In the genomic region with DNA sequence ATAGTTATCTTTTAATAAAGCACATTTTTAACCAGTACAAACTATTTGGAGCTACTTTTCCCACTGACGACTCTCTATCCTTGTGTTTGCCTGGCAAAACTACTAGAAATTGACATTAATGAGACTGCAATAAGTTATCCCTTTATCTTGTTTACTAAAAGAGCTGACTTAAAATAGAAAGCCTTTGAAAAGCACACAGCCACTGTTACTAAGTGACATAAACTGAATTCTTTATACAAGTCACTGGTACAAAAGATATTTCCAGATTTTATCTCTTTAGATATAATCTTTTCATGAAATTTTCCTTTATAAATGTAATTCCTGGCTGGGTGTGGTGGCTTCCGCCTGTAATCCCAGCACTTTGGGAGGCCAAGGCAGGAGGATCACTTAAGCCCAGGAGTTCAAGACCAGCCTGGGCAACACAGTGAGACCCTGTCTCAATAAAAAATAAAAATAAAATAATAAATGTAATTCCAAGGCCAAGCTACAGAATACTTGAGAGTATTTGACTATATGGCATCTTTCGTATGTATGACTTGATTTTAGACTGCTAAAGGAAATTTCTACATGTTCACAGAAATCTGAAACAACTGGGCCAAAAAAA, we compare ENCODE assay signal across 13 cellular contexts. TPM values are rescaled to one million over a fixed set of nuclear protein-coding genes. Genes with fewer than 3 reads are reported as not detected.
DNase-seq lines count a peak whose midpoint lies in the region; ATAC-seq and TF ChIP-seq lines count a peak whose summit lies in the region.
"Had no signal": no experiment of that assay in that cellular context is flagged by ENCODE, and none has a peak within 500 bp of the region (broad histone marks: within the 10 kb centered on the region; RNA-seq: fewer than 3 reads in every experiment).

No MANE protein-coding gene starts in this region.

- H3K27ac Mint-ChIP-seq in activated CD8-positive, alpha-beta T cell treated with anti-CD3 and anti-CD28 coated beads for 36 hours = peak overlapping the region; percentile 80
- no peak overlapping the region for H3K27ac Mint-ChIP-seq in activated CD8-positive, alpha-beta T cell treated with anti-CD3 and anti-CD28 coated beads, Interleukin-2, amount 10 ng/mL, durations not matched to agents 7 days and 5 days
- peak overlapping the region; percentile 54 for H3K27ac Mint-ChIP-seq in central memory CD8-positive, alpha-beta T cell (ENCODE audit: low read depth)
- H3K27ac Mint-ChIP-seq: activated naive CD8-positive, alpha-beta T cell treated with anti-CD3 and anti-CD28 coated beads, Interleukin-2, amount 10 ng/mL, durations not matched to agents 7 days and 5 days had no signal

- in situ Hi-C loops in GM13976 (cut with MboI; ENCODE audit: low sequenced_read_pairs, unreplicated experiment) = no loop called here

- no peak overlapping the region for H3K4me3 Mint-ChIP-seq in activated CD8-positive, alpha-beta T cell treated with anti-CD3 and anti-CD28 coated beads for 36 hours
- no peak overlapping the region for H3K4me3 Mint-ChIP-seq in activated CD8-positive, alpha-beta T cell treated with anti-CD3 and anti-CD28 coated beads, Interleukin-2, amount 10 ng/mL, durations not matched to agents 7 days and 5 days
- H3K4me3 Mint-ChIP-seq in central memory CD8-positive, alpha-beta T cell = no peak overlapping the region
- H3K4me3 Mint-ChIP-seq: activated naive CD8-positive, alpha-beta T cell treated with anti-CD3 and anti-CD28 coated beads, Interleukin-2, amount 10 ng/mL, durations not matched to agents 7 days and 5 days had no signal

- ATAC-seq in activated CD8-positive, alpha-beta T cell treated with anti-CD3 and anti-CD28 coated beads for 36 hours = no peak
- ATAC-seq in activated CD8-positive, alpha-beta T cell treated with anti-CD3 and anti-CD28 coated beads, Interleukin-2, amount 10 ng/mL, durations not matched to agents 7 days and 5 days = no peak
- no peak for ATAC-seq in central memory CD8-positive, alpha-beta T cell (replicated peaks; ENCODE audit: extremely low read depth, poor library complexity, severe bottlenecking)
- no peak for ATAC-seq in sciatic nerve

- H3K27me3 Mint-ChIP-seq in activated CD8-positive, alpha-beta T cell treated with anti-CD3 and anti-CD28 coated beads for 36 hours = no peaks in the 10 kb centered on the region
- no peaks in the 10 kb centered on the region for H3K27me3 Mint-ChIP-seq in activated CD8-positive, alpha-beta T cell treated with anti-CD3 and anti-CD28 coated beads, Interleukin-2, amount 10 ng/mL, durations not matched to agents 7 days and 5 days (ENCODE audit: low read depth)
- H3K27me3 Mint-ChIP-seq in central memory CD8-positive, alpha-beta T cell = no peaks in the 10 kb centered on the region
- H3K27me3 Mint-ChIP-seq: activated naive CD8-positive, alpha-beta T cell treated with anti-CD3 and anti-CD28 coated beads, Interleukin-2, amount 10 ng/mL, durations not matched to agents 7 days and 5 days had no signal

- H3K4me1 Mint-ChIP-seq in activated CD8-positive, alpha-beta T cell treated with anti-CD3 and anti-CD28 coated beads for 36 hours (ENCODE audit: low read depth) = peaks cover 49% of the 10 kb centered on the region
- H3K4me1 Mint-ChIP-seq in activated CD8-positive, alpha-beta T cell treated with anti-CD3 and anti-CD28 coated beads, Interleukin-2, amount 10 ng/mL, durations not matched to agents 7 days and 5 days (ENCODE audit: low read depth) = peaks cover 54% of the 10 kb centered on the region
- H3K4me1 Mint-ChIP-seq in central memory CD8-positive, alpha-beta T cell = peaks cover 53% of the 10 kb centered on the region

- H3K9me3 Mint-ChIP-seq in activated CD8-positive, alpha-beta T cell treated with anti-CD3 and anti-CD28 coated beads for 36 hours = no peaks in the 10 kb centered on the region
- no peaks in the 10 kb centered on the region for H3K9me3 Mint-ChIP-seq in activated CD8-positive, alpha-beta T cell treated with anti-CD3 and anti-CD28 coated beads, Interleukin-2, amount 10 ng/mL, durations not matched to agents 7 days and 5 days (ENCODE audit: insufficient read depth)
- no peaks in the 10 kb centered on the region for H3K9me3 Mint-ChIP-seq in central memory CD8-positive, alpha-beta T cell
- H3K9me3 Mint-ChIP-seq: activated naive CD8-positive, alpha-beta T cell treated with anti-CD3 and anti-CD28 coated beads, Interleukin-2, amount 10 ng/mL, durations not matched to agents 7 days and 5 days had no signal

- intact Hi-C loops in activated CD8-positive, alpha-beta T cell treated with anti-CD3 and anti-CD28 coated beads for 36 hours (cut with micrococcal nuclease) = no loop called here
- intact Hi-C loops in sciatic nerve (cut with DNase I) = no loop called here

- no peak for TF ChIP-seq CTCF in activated CD8-positive, alpha-beta T cell treated with anti-CD3 and anti-CD28 coated beads for 36 hours (IDR thresholded peaks at IDR 0.05)
- TF ChIP-seq CTCF in GM13976 (IDR thresholded peaks at IDR 0.05; ENCODE audit: borderline replicate concordance, control extremely low read depth, extremely low read depth, insufficient read depth, missing control alignments) = no peak

- POLR2A ChIA-PET in activated CD8-positive, alpha-beta T cell treated with anti-CD3 and anti-CD28 coated beads for 36 hours (lab: Charles Lee) = interaction anchor here (1.6 kb wide), 1 partner anchor 10 kb away, joined by 6 read pairs; no protein-coding TSS in a partner anchor
- POLR2A ChIA-PET in activated CD8-positive, alpha-beta T cell treated with anti-CD3 and anti-CD28 coated beads, Interleukin-2, amount 10 ng/mL, durations not matched to agents 7 days and 5 days (lab: Charles Lee) = interaction anchor here (0.7 to 1.7 kb wide), 5 partner anchors 9 to 707 kb away, joined by 3 to 14 read pairs (median 3); a partner anchor contains a TSS

- no peak for DNase-seq in activated CD8-positive, alpha-beta T cell treated with anti-CD3 and anti-CD28 coated beads for 36 hours
- no peak for DNase-seq in activated CD8-positive, alpha-beta T cell treated with anti-CD3 and anti-CD28 coated beads, Interleukin-2, amount 10 ng/mL, durations not matched to agents 7 days and 5 days
- peak; percentile 76 for DNase-seq in M059J (ENCODE audit: low read depth)
- no peak for DNase-seq in central memory CD8-positive, alpha-beta T cell (ENCODE audit: low spot score in 2 of 2)
- peak; percentile 43 for DNase-seq in renal cortical epithelial cell (ENCODE audit: low read depth)
- no peak for DNase-seq in sciatic nerve (ENCODE audit: low spot score)
- no peak for DNase-seq in GM13976 (ENCODE audit: low spot score)
- no peak for DNase-seq in NCI-H2081 treated with DMSO at 0.1 percent for 48 hours (lab: John Stamatoyannopoulos, UW)
- DNase-seq: activated naive CD8-positive, alpha-beta T cell treated with anti-CD3 and anti-CD28 coated beads, Interleukin-2, amount 10 ng/mL, durations not matched to agents 7 days and 5 days; DMS79; dorsolateral prefrontal cortex; foreskin melanocyte; H7 had no signal

- CTCF ChIA-PET in activated CD8-positive, alpha-beta T cell treated with anti-CD3 and anti-CD28 coated beads for 36 hours (lab: Charles Lee) = interaction anchor here (1.0 to 2.1 kb wide), 3 partner anchors 10 to 110 kb away, joined by 3 to 5 read pairs (median 4); no protein-coding TSS in a partner anchor
- CTCF ChIA-PET in activated CD8-positive, alpha-beta T cell treated with anti-CD3 and anti-CD28 coated beads, Interleukin-2, amount 10 ng/mL, durations not matched to agents 7 days and 5 days (lab: Charles Lee) = interaction anchor here (3.8 kb wide), 1 partner anchor 76 kb away, joined by 14 read pairs; no protein-coding TSS in a partner anchor

- H3K36me3 Mint-ChIP-seq in activated CD8-positive, alpha-beta T cell treated with anti-CD3 and anti-CD28 coated beads for 36 hours (ENCODE audit: low read depth) = peaks cover 3% of the 10 kb centered on the region
- H3K36me3 Mint-ChIP-seq in activated CD8-positive, alpha-beta T cell treated with anti-CD3 and anti-CD28 coated beads, Interleukin-2, amount 10 ng/mL, durations not matched to agents 7 days and 5 days (ENCODE audit: low read depth) = peaks cover 16% of the 10 kb centered on the region
- peaks cover 7% of the 10 kb centered on the region for H3K36me3 Mint-ChIP-seq in central memory CD8-positive, alpha-beta T cell (ENCODE audit: insufficient read depth)

RNA-seq across cellular contexts. Expression of a gene that starts 9.5 kb away (rescaled TPM):
- total RNA-seq in activated CD8-positive, alpha-beta T cell treated with anti-CD3 and anti-CD28 coated beads for 36 hours = 1 to 10 TPM; 5.4 to 6.4 TPM
- total RNA-seq in activated CD8-positive, alpha-beta T cell treated with anti-CD3 and anti-CD28 coated beads, Interleukin-2, amount 10 ng/mL, durations not matched to agents 7 days and 5 days = 10 to 100 TPM; 14.2 to 15.5 TPM
- 26.4 and 32.3 TPM in 2 replicates for total RNA-seq in M059J (2014; rRNA removed; shearing (Covaris generic))
- 8.9 and 20.3 TPM in 2 replicates for total RNA-seq in renal cortical epithelial cell
- 37.9 TPM for total RNA-seq in sciatic nerve

Comparison
In these comparisons a context has a peak if more than half of its experiments do, and no peak if none do; other contexts are left out.
1. DNase-seq: peak in M059J (single experiment) and renal cortical epithelial cell (single experiment); none in activated CD8-positive, alpha-beta T cell treated with anti-CD3 and anti-CD28 coated beads for 36 hours (single experiment), activated CD8-positive, alpha-beta T cell treated with anti-CD3 and anti-CD28 coated beads, Interleukin-2, amount 10 ng/mL, durations not matched to agents 7 days and 5 days (single experiment), central memory CD8-positive, alpha-beta T cell (0 of 2), sciatic nerve (single experiment), GM13976 (single experiment) and NCI-H2081 treated with DMSO at 0.1 percent for 48 hours (single experiment).